In the genomic region with DNA sequence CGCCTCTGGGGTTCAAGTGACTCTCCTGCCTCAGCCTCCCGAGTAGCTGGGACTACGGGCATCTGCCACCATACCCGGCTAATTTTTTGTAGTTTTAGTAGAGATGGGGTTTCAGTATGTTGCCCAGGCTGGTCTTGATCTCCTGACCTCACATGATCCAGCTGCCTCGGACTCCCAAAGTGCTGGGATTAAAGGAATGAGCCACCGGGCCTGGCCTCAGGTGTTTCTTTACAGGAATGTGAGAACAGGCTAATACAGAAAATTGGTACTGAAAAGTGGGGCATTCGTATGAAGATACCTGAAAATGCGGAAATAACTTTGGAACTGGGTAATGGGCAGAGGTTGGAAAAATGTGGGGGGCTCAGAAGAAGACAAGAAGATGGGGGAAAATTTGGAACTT, we compare ENCODE assay signal across 34 cellular contexts. TPM values are rescaled to one million over a fixed set of nuclear protein-coding genes. Genes with fewer than 3 reads are reported as not detected.
"Had no signal": no experiment of that assay in that cellular context is flagged by ENCODE, and none has a peak within 500 bp of the region (broad histone marks: within the 10 kb centered on the region; RNA-seq: fewer than 3 reads in every experiment).

No MANE protein-coding gene starts in this region.

- ATAC-seq: activated CD4-positive, alpha-beta T cell treated with anti-CD3 and anti-CD28 coated beads for 36 hours; activated CD8-positive, alpha-beta T cell treated with anti-CD3 and anti-CD28 coated beads, Interleukin-2, amount 10 ng/mL, durations not matched to agents 7 days and 5 days; activated T-cell treated with anti-CD3 and anti-CD28 coated beads, Interleukin-2, amount 50 U/mL, for 72 hours; body of pancreas; gastroesophageal sphincter; heart right ventricle; T-cell had no signal

- H3K27me3 Mint-ChIP-seq: activated CD4-positive, alpha-beta T cell treated with anti-CD3 and anti-CD28 coated beads for 36 hours; activated T-cell treated with anti-CD3 and anti-CD28 coated beads, Interleukin-2, amount 50 U/mL, for 24 hours had no signal

- H3K27ac Mint-ChIP-seq: activated CD4-positive, alpha-beta memory T cell treated with anti-CD3 and anti-CD28 coated beads for 36 hours; activated CD4-positive, alpha-beta T cell treated with anti-CD3 and anti-CD28 coated beads for 36 hours; activated CD4-positive, alpha-beta T cell treated with anti-CD3 and anti-CD28 coated beads, Interleukin-2, amount 10 ng/mL, durations not matched to agents 24 days and 14 days; activated CD8-positive, alpha-beta T cell treated with anti-CD3 and anti-CD28 coated beads, Interleukin-2, amount 10 ng/mL, durations not matched to agents 7 days and 5 days; activated T-cell treated with anti-CD3 and anti-CD28 coated beads, Interleukin-2, amount 50 U/mL, for 24 hours; activated T-cell treated with anti-CD3 and anti-CD28 coated beads, Interleukin-2, amount 50 U/mL, for 72 hours; endodermal cell; T-helper 1 cell treated with Interleukin-12 subunit alpha and Interleukin-12 subunit beta and Interleukin-4 antibody, amounts not matched to agents 30 μg/mL and 1 μg/mL, for 36 hours had no signal

- H3K9me3 Mint-ChIP-seq: activated CD4-positive, alpha-beta memory T cell treated with anti-CD3 and anti-CD28 coated beads for 36 hours; activated CD4-positive, alpha-beta T cell treated with anti-CD3 and anti-CD28 coated beads, Interleukin-2, amount 10 ng/mL, durations not matched to agents 24 days and 14 days; T-cell; T-helper 1 cell treated with Interleukin-12 subunit alpha and Interleukin-12 subunit beta and Interleukin-4 antibody, amounts not matched to agents 30 μg/mL and 1 μg/mL, for 36 hours had no signal

- H3K4me3 Mint-ChIP-seq: activated CD4-positive, alpha-beta memory T cell treated with anti-CD3 and anti-CD28 coated beads for 36 hours; activated CD4-positive, alpha-beta T cell treated with anti-CD3 and anti-CD28 coated beads for 36 hours; activated CD4-positive, alpha-beta T cell treated with anti-CD3 and anti-CD28 coated beads, Interleukin-2, amount 10 ng/mL, durations not matched to agents 24 days and 14 days; activated CD8-positive, alpha-beta T cell treated with anti-CD3 and anti-CD28 coated beads, Interleukin-2, amount 10 ng/mL, durations not matched to agents 7 days and 5 days; activated T-cell treated with anti-CD3 and anti-CD28 coated beads, Interleukin-2, amount 50 U/mL, for 24 hours; activated T-cell treated with anti-CD3 and anti-CD28 coated beads, Interleukin-2, amount 50 U/mL, for 72 hours; endodermal cell; T-cell; T-helper 1 cell treated with Interleukin-12 subunit alpha and Interleukin-12 subunit beta and Interleukin-4 antibody, amounts not matched to agents 30 μg/mL and 1 μg/mL, for 36 hours had no signal

- DNase-seq: activated CD4-positive, alpha-beta memory T cell treated with anti-CD3 and anti-CD28 coated beads for 36 hours; activated CD4-positive, alpha-beta T cell treated with anti-CD3 and anti-CD28 coated beads for 36 hours; activated CD4-positive, alpha-beta T cell treated with anti-CD3 and anti-CD28 coated beads, Interleukin-2, amount 10 ng/mL, durations not matched to agents 24 days and 14 days; activated CD4-positive, CD25-positive, alpha-beta regulatory T cell; activated CD4-positive, CD25-positive, alpha-beta regulatory T cell treated with anti-CD3 and anti-CD28 coated beads, Interleukin-2, amount 50 U/mL, for 72 hours; activated CD8-positive, alpha-beta memory T cell treated with anti-CD3 and anti-CD28 coated beads, Interleukin-2, amount 50 U/mL, for 48 hours; activated CD8-positive, alpha-beta T cell treated with anti-CD3 and anti-CD28 coated beads, Interleukin-2, amount 10 ng/mL, durations not matched to agents 7 days and 5 days; activated gamma-delta T cell; activated naive CD4-positive, alpha-beta T cell; activated naive CD4-positive, alpha-beta T cell treated with anti-CD3 and anti-CD28 coated beads, Interleukin-2, amount 50 U/mL, for 16 hours; activated T-cell treated with anti-CD3 and anti-CD28 coated beads for 4 hours; activated T-cell treated with anti-CD3 and anti-CD28 coated beads, Interleukin-2, amount 50 U/mL, for 24 hours; activated T-cell treated with anti-CD3 and anti-CD28 coated beads, Interleukin-2, amount 50 U/mL, for 72 hours; amniotic stem cell; anterior cingulate cortex; body of pancreas; caudate nucleus; cortex of kidney; effector memory CD4-positive, alpha-beta T cell; endodermal cell; esophagus squamous epithelium; foreskin melanocyte; heart right ventricle; SW 1271; T-cell had no signal

- H3K36me3 Mint-ChIP-seq: T-cell had no signal

RNA-seq across cellular contexts. Expression of a gene that starts 52.8 kb away (rescaled TPM):
- total RNA-seq: activated CD4-positive, alpha-beta memory T cell treated with anti-CD3 and anti-CD28 coated beads for 36 hours; activated CD4-positive, alpha-beta T cell treated with anti-CD3 and anti-CD28 coated beads for 36 hours; activated CD4-positive, alpha-beta T cell treated with anti-CD3 and anti-CD28 coated beads, Interleukin-2, amount 10 ng/mL, durations not matched to agents 24 days and 14 days; activated CD8-positive, alpha-beta memory T cell treated with anti-CD3 and anti-CD28 coated beads for 36 hours; activated CD8-positive, alpha-beta T cell treated with anti-CD3 and anti-CD28 coated beads, Interleukin-2, amount 10 ng/mL, durations not matched to agents 7 days and 5 days; body of pancreas; chondrocyte; dermis microvascular lymphatic vessel endothelial cell; endodermal cell; esophagus squamous epithelium; fibroblast of lung; fibroblast of villous mesenchyme; gastroesophageal sphincter; glomerular endothelial cell; heart right ventricle; T-helper 2 cell treated with Interferon-gamma antibody and Interleukin-4, amounts not matched to agents 100 ng/mL and 5 ng/mL, for 36 hours had no signal
